ENCODE assay signal across 1 cellular context in genomic region chr3:12286504-12286903, GRCh38.
TF ChIP-seq lines count a peak whose summit lies in the region.

No MANE protein-coding gene starts in this region.

TF ChIP-seq in IMR-90, 13 proteins besides CTCF, POLR2A, EP300 and RAD21:
- no peak for TF ChIP-seq ELK1 (IDR thresholded peaks at IDR 0.05; ENCODE audit: borderline replicate concordance, low read depth, low read length)
- 0 out of 2 replicates have a peak, but pooled peaks have one; percentile 17 for TF ChIP-seq CEBPB (IDR thresholded peaks at IDR 0.05; ENCODE audit: low read depth, low read length)
